ENCODE assay signal across 16 cellular contexts in genomic region chr2:95020275-95021014, GRCh38. TPM values are rescaled to one million over a fixed set of nuclear protein-coding genes. Genes with fewer than 3 reads are reported as not detected.
A peak's percentile ranks its signal among the peaks of the same experiment; 100 is the strongest.
DNase-seq lines count a peak whose midpoint lies in the region; ATAC-seq and TF ChIP-seq lines count a peak whose summit lies in the region.
"Had no signal": no experiment of that assay in that cellular context is flagged by ENCODE, and none has a peak within 500 bp of the region (broad histone marks: within the 10 kb centered on the region; RNA-seq: fewer than 3 reads in every experiment).

No MANE protein-coding gene starts in this region.

- intact Hi-C loops in spleen (cut with DNase I; ENCODE audit: low total_unique reads) = no loop called here

- H3K36me3 Mint-ChIP-seq in nephron (ENCODE audit: low read depth) = no peaks in the 10 kb centered on the region
- H3K36me3 Mint-ChIP-seq in activated T-cell treated with anti-CD3 and anti-CD28 coated beads, Interleukin-2, amount 50 U/mL, for 4 hours (ENCODE audit: insufficient read depth) = no peaks in the 10 kb centered on the region

- H3K9me3 ChIP-seq in HEK293 (ENCODE audit: control insufficient read depth, insufficient read depth, low read depth, low read length) (no peaks in the 10 kb centered on the region), spleen (no peaks in the 10 kb centered on the region)
- H3K9me3 ChIP-seq: SJCRH30 had no signal

- peak; percentile 47 for DNase-seq in DMS79 (lab: John Stamatoyannopoulos, UW)
- DNase-seq in epithelial cell of prostate (ENCODE audit: low read depth, low spot score) = no peak
- DNase-seq in activated T-cell treated with anti-CD3 and anti-CD28 coated beads, Interleukin-2, amount 50 U/mL, for 4 hours = no peak
- DNase-seq in DMS 273 (lab: John Stamatoyannopoulos, UW; ENCODE audit: unreplicated experiment) = no peak
- no peak for DNase-seq in NCI-H1694 (lab: John Stamatoyannopoulos, UW)
- no peak for DNase-seq in spleen
- DNase-seq: CD4-positive, alpha-beta T cell; Kasumi-1; NCI-H2029; NCI-H510A treated with DMSO at 0.1 percent for 48 hours; SJCRH30 had no signal

- TF ChIP-seq POLR2A in spleen (IDR thresholded peaks at IDR 0.05) = no peak

- H3K27me3 ChIP-seq in spleen (replicated peaks in 1 of 7) = peaks cover 0 to 41% (median 17%) of the 10 kb centered on the region in 7 donors

- WGBS in spleen, 5 donors = 85 to 94% (median 89%) methylated on average over 9 of the region's 9 CpGs

- H3K36me3 ChIP-seq in HEK293 (ENCODE audit: control insufficient read depth in 2 of 2, insufficient read depth in 1 of 2, low read length in 2 of 2) (no peaks in the 10 kb centered on the region), spleen (no peaks in the 10 kb centered on the region)
- H3K36me3 ChIP-seq: SJCRH30 had no signal

- H3K4me3 ChIP-seq in HEK293 (ENCODE audit: low read depth, low read length) (no peak overlapping the region), spleen (no peak overlapping the region)
- H3K4me3 ChIP-seq: SJCRH30 had no signal

- peaks cover 69% of the 10 kb centered on the region for H3K27me3 Mint-ChIP-seq in nephron (ENCODE audit: low read depth)
- no peaks in the 10 kb centered on the region for H3K27me3 Mint-ChIP-seq in activated T-cell treated with anti-CD3 and anti-CD28 coated beads, Interleukin-2, amount 50 U/mL, for 4 hours (ENCODE audit: low read depth)
- H3K27me3 Mint-ChIP-seq: CD4-positive, alpha-beta T cell had no signal

- H3K4me1 ChIP-seq in HEK293 (ENCODE audit: control insufficient read depth, insufficient read depth, low read length) (no peaks in the 10 kb centered on the region), spleen (peaks cover 0 to 33% (median 17%) of the 10 kb centered on the region in 6 donors)
- H3K4me1 ChIP-seq: SJCRH30 had no signal

- TF ChIP-seq CTCF in HEK293 (tag by site-specific recombination; IDR thresholded peaks at IDR 0.05) (no peak), nephron (IDR thresholded peaks at IDR 0.05; ENCODE audit: unreplicated experiment in 3 of 3) (no peak), spleen (IDR thresholded peaks at IDR 0.05 in 8 of 11, conservative IDR thresholded peaks at IDR 0.05 in 3 of 11) (no peak)

- H3K27ac Mint-ChIP-seq in nephron = peak overlapping the region; percentile 74 to 92 (median 82)
- H3K27ac Mint-ChIP-seq: B cell; CD4-positive, alpha-beta T cell had no signal

- H3K27ac ChIP-seq in HEK293 (ENCODE audit: extremely low read depth, low read depth, low read length) (no peak overlapping the region), epithelial cell of prostate (peak overlapping the region; percentile 54), spleen (no peak overlapping the region)
- H3K27ac ChIP-seq: SJCRH30 had no signal

- H3K9me3 Mint-ChIP-seq in nephron = peaks cover 2% of the 10 kb centered on the region
- no peaks in the 10 kb centered on the region for H3K9me3 Mint-ChIP-seq in activated T-cell treated with anti-CD3 and anti-CD28 coated beads, Interleukin-2, amount 50 U/mL, for 4 hours
- H3K9me3 Mint-ChIP-seq: CD4-positive, alpha-beta T cell had no signal

- peaks cover 42% of the 10 kb centered on the region for H3K4me1 Mint-ChIP-seq in nephron
- H3K4me1 Mint-ChIP-seq in activated T-cell treated with anti-CD3 and anti-CD28 coated beads, Interleukin-2, amount 50 U/mL, for 4 hours (ENCODE audit: low read depth) = peaks cover 32% of the 10 kb centered on the region
- H3K4me1 Mint-ChIP-seq: B cell had no signal

- no peak for ATAC-seq in activated T-cell treated with anti-CD3 and anti-CD28 coated beads, Interleukin-2, amount 50 U/mL, for 4 hours
- ATAC-seq: HepG2 had no signal

- peak overlapping the region in 2 of 3 experiments; percentile 1 to 54 for H3K4me3 Mint-ChIP-seq in nephron
- no peak overlapping the region for H3K4me3 Mint-ChIP-seq in activated T-cell treated with anti-CD3 and anti-CD28 coated beads, Interleukin-2, amount 50 U/mL, for 4 hours
- H3K4me3 Mint-ChIP-seq: B cell; CD4-positive, alpha-beta T cell had no signal

- CTCF ChIA-PET in HEK293 (lab: Yijun Ruan, JAX) = no interaction called here

- POLR2A ChIA-PET in HEK293 (lab: Yijun Ruan, JAX) = no interaction called here

TF ChIP-seq in HEK293, 187 proteins besides CTCF, POLR2A, EP300 and RAD21:
- TF ChIP-seq ZIC2 (tag by site-specific recombination; IDR thresholded peaks at IDR 0.05) (peak; percentile 77; the same call in 1 of the 2 replicates), GLI4 (tag by site-specific recombination; IDR thresholded peaks at IDR 0.05) (no peak)

RNA-seq across cellular contexts. Expression of gene MAL, which starts 5.1 kb away (rescaled TPM):
- total RNA-seq in activated T-cell treated with anti-CD3 and anti-CD28 coated beads, Interleukin-2, amount 50 U/mL, for 4 hours = 1 to 10 TPM; 5.6 to 6.1 (median 6.1) TPM
- total RNA-seq in spleen = 10 to 100 TPM in 3 of 7 donors, 1 to 10 TPM in 4; 4.7 to 18.8 (median 8.1) TPM
- 10 to 100 TPM in 1 of 3 donors, 1 to 10 TPM in 2; 8.4 to 12.7 (median 9.0) TPM for polyA plus RNA-seq in spleen
- total RNA-seq: H1, HepG2, SJCRH30 had no signal
- polyA plus RNA-seq: H1, HepG2 had no signal
